Comparison of ENCODE assay signal across 20 cellular contexts in genomic region chr5:50463726-50464125, GRCh38. TPM values are rescaled to one million over a fixed set of nuclear protein-coding genes. Genes with fewer than 3 reads are reported as not detected.
DNase-seq lines count a peak whose midpoint lies in the region; ATAC-seq and TF ChIP-seq lines count a peak whose summit lies in the region.
"Had no signal": no experiment of that assay in that cellular context is flagged by ENCODE, and none has a peak within 500 bp of the region (broad histone marks: within the 10 kb centered on the region; RNA-seq: fewer than 3 reads in every experiment).

No MANE protein-coding gene starts in this region.

- H3K27ac Mint-ChIP-seq in memory B cell = peak overlapping the region; percentile 58
- H3K27ac Mint-ChIP-seq: CD14-positive monocyte; CD4-positive, alpha-beta T cell; CD8-positive, alpha-beta memory T cell; HFFc6 had no signal

- no peak for ATAC-seq in memory B cell (ENCODE audit: low read depth)
- ATAC-seq: A549 had no signal

- H3K9ac ChIP-seq in Karpas-422 (ENCODE audit: low read length) (no peak overlapping the region), parathyroid adenoma (no peak overlapping the region)
- H3K9ac ChIP-seq: BLaER1 treated with 17β-estradiol and CSF1 and Interleukin-3, amounts not matched to agents 10 nM and 100 nM had no signal

- H4K20me1 ChIP-seq in Karpas-422 (ENCODE audit: insufficient read depth, low read depth, low read length) = no peaks in the 10 kb centered on the region
- H4K20me1 ChIP-seq: BLaER1 treated with 17β-estradiol and CSF1 and Interleukin-3, amounts not matched to agents 10 nM and 100 nM had no signal

- H3K27me3 ChIP-seq in Karpas-422 (ENCODE audit: low read length) (no peaks in the 10 kb centered on the region), parathyroid adenoma (ENCODE audit: control insufficient read depth, insufficient read depth, low read length) (no peaks in the 10 kb centered on the region)
- H3K27me3 ChIP-seq: BE2C; BLaER1 treated with 17β-estradiol and CSF1 and Interleukin-3, amounts not matched to agents 10 nM and 100 nM had no signal

- H3K4me1 ChIP-seq in Karpas-422 (ENCODE audit: low read length) (no peaks in the 10 kb centered on the region), parathyroid adenoma (peaks cover 9% of the 10 kb centered on the region)
- H3K4me1 ChIP-seq: A549; BE2C; BLaER1 treated with 17β-estradiol and CSF1 and Interleukin-3, amounts not matched to agents 10 nM and 100 nM; HAP-1 had no signal

- H3K4me2 ChIP-seq in Karpas-422 (ENCODE audit: low read depth, low read length, poor library complexity, severe bottlenecking) = no peak overlapping the region
- no peak overlapping the region for H3K4me2 ChIP-seq in parathyroid adenoma (ENCODE audit: low read length)
- H3K4me2 ChIP-seq: A549; BLaER1 treated with 17β-estradiol and CSF1 and Interleukin-3, amounts not matched to agents 10 nM and 100 nM had no signal

- no peak overlapping the region for H3K27ac ChIP-seq in Karpas-422 (ENCODE audit: low read length)
- H3K27ac ChIP-seq in parathyroid adenoma = no peak overlapping the region
- H3K27ac ChIP-seq: A549; BLaER1 treated with 17β-estradiol and CSF1 and Interleukin-3, amounts not matched to agents 10 nM and 100 nM had no signal

- peak; percentile 32 for DNase-seq in Karpas-422
- DNase-seq in memory B cell (ENCODE audit: low spot score in 2 of 2) = no peak
- no peak for DNase-seq in NCI-H2196 treated with DMSO at 0.1 percent for 48 hours (lab: John Stamatoyannopoulos, UW; ENCODE audit: unreplicated experiment)
- no peak for DNase-seq in DMS153 (lab: John Stamatoyannopoulos, UW)
- DNase-seq in NCI-H1048 (lab: John Stamatoyannopoulos, UW) = no peak
- DNase-seq: 8988T; ACHN; AML-193; BE2C; CD4-positive, alpha-beta T cell; CD8-positive, alpha-beta memory T cell; DMS 273 treated with DMSO at 0.1 percent for 48 hours; DND-41; GOT3; HFFc6 had no signal

- H3K36me3 Mint-ChIP-seq in memory B cell = no peaks in the 10 kb centered on the region

- no peaks in the 10 kb centered on the region for H3K79me2 ChIP-seq in Karpas-422 (ENCODE audit: low read length)
- no peaks in the 10 kb centered on the region for H3K79me2 ChIP-seq in parathyroid adenoma

- no peak overlapping the region for H3K4me3 Mint-ChIP-seq in memory B cell
- H3K4me3 Mint-ChIP-seq: CD14-positive monocyte; CD4-positive, alpha-beta T cell; CD8-positive, alpha-beta memory T cell; HFFc6 had no signal

- H3K36me3 ChIP-seq in Karpas-422 (ENCODE audit: insufficient read depth, low read length) (no peaks in the 10 kb centered on the region), parathyroid adenoma (ENCODE audit: control insufficient read depth, insufficient read depth, low read length) (no peaks in the 10 kb centered on the region)
- H3K36me3 ChIP-seq: BE2C; BLaER1 treated with 17β-estradiol and CSF1 and Interleukin-3, amounts not matched to agents 10 nM and 100 nM; HAP-1 had no signal

- no peaks in the 10 kb centered on the region for H3K9me2 ChIP-seq in Karpas-422 (replicated peaks; ENCODE audit: insufficient read depth, low read length)

- no peak overlapping the region for H3K4me3 ChIP-seq in Karpas-422 (ENCODE audit: low read length)
- H3K4me3 ChIP-seq in parathyroid adenoma (ENCODE audit: low read depth, low read length) = no peak overlapping the region
- H3K4me3 ChIP-seq: A549; BLaER1 treated with 17β-estradiol and CSF1 and Interleukin-3, amounts not matched to agents 10 nM and 100 nM; HAP-1 had no signal

- H3K27me3 Mint-ChIP-seq in memory B cell = no peaks in the 10 kb centered on the region
- H3K27me3 Mint-ChIP-seq: CD4-positive, alpha-beta T cell; CD8-positive, alpha-beta memory T cell had no signal

- peaks cover 5% of the 10 kb centered on the region for H3K4me1 Mint-ChIP-seq in memory B cell

- H3K9me3 ChIP-seq in Karpas-422 (ENCODE audit: low read length) = no peaks in the 10 kb centered on the region
- no peaks in the 10 kb centered on the region for H3K9me3 ChIP-seq in parathyroid adenoma (ENCODE audit: control insufficient read depth, low read length)
- H3K9me3 ChIP-seq: A549, BE2C, HAP-1 had no signal

- H2AFZ ChIP-seq in Karpas-422 (ENCODE audit: low read length) = no peak overlapping the region
- peak overlapping the region; percentile 34 for H2AFZ ChIP-seq in parathyroid adenoma

- peaks cover 5% of the 10 kb centered on the region for H3K9me3 Mint-ChIP-seq in memory B cell

- TF ChIP-seq CTCF in parathyroid adenoma (IDR thresholded peaks at IDR 0.05) = no peak

RNA-seq across cellular contexts. Expression of gene EMB, which starts 22.6 kb away (rescaled TPM):
- 166 and 376 TPM in 2 replicates for total RNA-seq in Karpas-422 (2014; rRNA removed; shearing (Covaris generic); ENCODE audit: low replicate concordance)
- total RNA-seq: HFFc6 had no signal
